ENCODE assay signal across 15 cellular contexts in genomic region chr16:49018259-49018931, GRCh38.
DNase-seq lines count a peak whose midpoint lies in the region; ATAC-seq, FAIRE-seq and TF ChIP-seq lines count a peak whose summit lies in the region.
"Had no signal": no experiment of that assay in that cellular context is flagged by ENCODE, and none has a peak within 500 bp of the region (broad histone marks: within the 10 kb centered on the region; RNA-seq: fewer than 3 reads in every experiment).

No MANE protein-coding gene starts in this region.

- H3K27ac ChIP-seq in K562 (ENCODE audit: extremely low read depth, low read depth, low read length), result no peak overlapping the region
- H3K27ac ChIP-seq in thyroid gland, result peak overlapping the region; percentile 43 to 75 (median 69)
- H3K27ac ChIP-seq: 22Rv1, BLaER1, GM23248 had no signal

- TF ChIP-seq CTCF in K562 (IDR thresholded peaks at IDR 0.05 in 2 of 3, conservative IDR thresholded peaks at IDR 0.05 in 1 of 3; ENCODE audit: insufficient read depth in 2 of 3, low read depth in 1 of 3, low read length in 3 of 3), result no peak
- TF ChIP-seq CTCF in thyroid gland (IDR thresholded peaks at IDR 0.05), result no peak

- H3K36me3 ChIP-seq in K562 (ENCODE audit: control insufficient read depth, insufficient read depth, low read length) (no peaks in the 10 kb centered on the region), thyroid gland (no peaks in the 10 kb centered on the region)
- H3K36me3 ChIP-seq: BLaER1 had no signal

- H3K79me2 ChIP-seq in K562 (ENCODE audit: control insufficient read depth, insufficient read depth, low read length), result no peaks in the 10 kb centered on the region

- H3K4me3 ChIP-seq in K562, result no peak overlapping the region
- H3K4me3 ChIP-seq in thyroid gland (replicated peaks in 1 of 3), result no peak overlapping the region
- H3K4me3 ChIP-seq: BLaER1, GM23248 had no signal

- intact Hi-C loops in K562 (cut with micrococcal nuclease), result no loop called here
- intact Hi-C loops in thyroid gland (cut with DNase I), result no loop called here

- WGBS in K562 (ENCODE audit: insufficient coverage, low coverage, missing lambda C conversion rate), result 0% methylated on average over 3 of the region's 3 CpGs
- WGBS in thyroid gland, 2 donors, result 55 to 70% methylated on average over 3 of the region's 3 CpGs

- no peak for TF ChIP-seq EP300 in K562 (IDR thresholded peaks at IDR 0.05; ENCODE audit: low read length)

- in situ Hi-C loops in K562 (cut with MboI), result no loop called here

- no peaks in the 10 kb centered on the region for H3K9me1 ChIP-seq in K562 (ENCODE audit: control insufficient read depth, insufficient read depth, low read length)

- H3K9me3 ChIP-seq in K562 (replicated peaks; ENCODE audit: control insufficient read depth, insufficient read depth, low read depth, low read length) (no peaks in the 10 kb centered on the region), thyroid gland (no peaks in the 10 kb centered on the region)
- H3K9me3 ChIP-seq: BLaER1 had no signal

- no peak for TF ChIP-seq RAD21 in K562 (CRISPR knock-in tag; conservative IDR thresholded peaks at IDR 0.05 in 1 of 2, IDR thresholded peaks at IDR 0.05 in 1 of 2)

- ATAC-seq in K562 (no peak), HG03095 (IDR thresholded peaks at IDR 0.05; ENCODE audit: unreplicated experiment) (no peak), HG02885 (IDR thresholded peaks at IDR 0.05; ENCODE audit: poor library complexity, unreplicated experiment) (no peak)

- peaks cover 0 to 16% of the 10 kb centered on the region in 2 experiments; a peak in 1 of 5 replicates for H3K27me3 ChIP-seq in K562 (ENCODE audit: control insufficient read depth in 2 of 2, insufficient read depth in 2 of 2, low read length in 2 of 2)
- H3K27me3 ChIP-seq in thyroid gland, result no peaks in the 10 kb centered on the region
- H3K27me3 ChIP-seq: BLaER1 had no signal

- no TSS peak for BruUV-seq in K562 (replicated peaks; lab: Mats Ljungman, UMichigan)

- peak; percentile 25 for DNase-seq in DMS 273 (lab: John Stamatoyannopoulos, UW; ENCODE audit: unreplicated experiment)
- no peak for DNase-seq in DMS 273 treated with DMSO at 0.1 percent for 48 hours (lab: John Stamatoyannopoulos, UW)
- no peak for DNase-seq in K562 (ENCODE audit: extremely low read depth in 1 of 4, low spot score in 3 of 4)
- peak; percentile 5 for DNase-seq in islet precursor cell
- DNase-seq in thyroid gland, result no peak
- DNase-seq in COLO829 (ENCODE audit: low spot score), result no peak
- DNase-seq: AML-193; CD8-positive, alpha-beta memory T cell; DMS79; GDM1; GM23248 had no signal

- no peaks in the 10 kb centered on the region for H3K4me1 ChIP-seq in K562 (replicated peaks in 1 of 2; ENCODE audit: control insufficient read depth in 2 of 2, insufficient read depth in 2 of 2, low read length in 2 of 2)
- H3K4me1 ChIP-seq in thyroid gland, result peaks cover 37 to 38% of the 10 kb centered on the region in 2 donors

- H4K20me1 ChIP-seq in K562 (replicated peaks; ENCODE audit: control insufficient read depth, insufficient read depth, low read length), result no peaks in the 10 kb centered on the region; the same call in 1 of the 2 replicates
- H4K20me1 ChIP-seq: BLaER1 had no signal

- H3K9ac ChIP-seq in K562 (ENCODE audit: insufficient read depth in 1 of 2, low read depth in 2 of 2, low read length in 2 of 2), result no peak overlapping the region
- H3K9ac ChIP-seq: BLaER1, GM23248 had no signal

- H2AFZ ChIP-seq in K562 (ENCODE audit: low read depth, low read length), result no peak overlapping the region
- H2AFZ ChIP-seq: GM23248 had no signal

- H3K4me2 ChIP-seq in K562 (ENCODE audit: insufficient read depth, low read length), result no peak overlapping the region

- POLR2A ChIA-PET in K562 (lab: Yijun Ruan, JAX), result no interaction called here

- TF ChIP-seq POLR2A in K562 (conservative IDR thresholded peaks at IDR 0.05), result no peak
- no peak for TF ChIP-seq POLR2A in thyroid gland (IDR thresholded peaks at IDR 0.05)

- CTCF ChIA-PET in K562 (lab: Yijun Ruan, JAX; ENCODE audit: low intra/inter-chr PET ratio), result no interaction called here

- FAIRE-seq in K562 (lab: Jason Lieb, UNC), result no peak

TF ChIP-seq in K562, 482 proteins besides CTCF, POLR2A, EP300 and RAD21:
- no peak for TF ChIP-seq NCOA2 (IDR thresholded peaks at IDR 0.05; ENCODE audit: partially characterized antibody in 2 of 2)
- peak; percentile 47; the same call in 1 of the 2 replicates for TF ChIP-seq MAFG (tag; conservative IDR thresholded peaks at IDR 0.05)
- peak; percentile 64 for TF ChIP-seq MAFF (IDR thresholded peaks at IDR 0.05; ENCODE audit: low read length)
- peak; percentile 62 for TF ChIP-seq RBM25 (IDR thresholded peaks at IDR 0.05; ENCODE audit: low read depth, low read length, severe bottlenecking)
- peak; percentile 26; the same call in 1 of the 2 replicates for TF ChIP-seq C11orf30 (IDR thresholded peaks at IDR 0.05; ENCODE audit: low read depth)
- no peak for TF ChIP-seq PKNOX1 (IDR thresholded peaks at IDR 0.05)
- no peak for TF ChIP-seq ZNF77 (CRISPR knock-in tag; IDR thresholded peaks at IDR 0.05)
- TF ChIP-seq, protein P1, sequence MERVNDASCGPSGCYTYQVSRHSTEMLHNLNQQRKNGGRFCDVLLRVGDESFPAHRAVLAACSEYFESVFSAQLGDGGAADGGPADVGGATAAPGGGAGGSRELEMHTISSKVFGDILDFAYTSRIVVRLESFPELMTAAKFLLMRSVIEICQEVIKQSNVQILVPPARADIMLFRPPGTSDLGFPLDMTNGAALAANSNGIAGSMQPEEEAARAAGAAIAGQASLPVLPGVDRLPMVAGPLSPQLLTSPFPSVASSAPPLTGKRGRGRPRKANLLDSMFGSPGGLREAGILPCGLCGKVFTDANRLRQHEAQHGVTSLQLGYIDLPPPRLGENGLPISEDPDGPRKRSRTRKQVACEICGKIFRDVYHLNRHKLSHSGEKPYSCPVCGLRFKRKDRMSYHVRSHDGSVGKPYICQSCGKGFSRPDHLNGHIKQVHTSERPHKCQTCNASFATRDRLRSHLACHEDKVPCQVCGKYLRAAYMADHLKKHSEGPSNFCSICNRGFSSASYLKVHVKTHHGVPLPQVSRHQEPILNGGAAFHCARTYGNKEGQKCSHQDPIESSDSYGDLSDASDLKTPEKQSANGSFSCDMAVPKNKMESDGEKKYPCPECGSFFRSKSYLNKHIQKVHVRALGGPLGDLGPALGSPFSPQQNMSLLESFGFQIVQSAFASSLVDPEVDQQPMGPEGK (CRISPR knock-in tag; IDR thresholded peaks at IDR 0.05; ENCODE audit: borderline replicate concordance), result no peak
- peak; percentile 96 for TF ChIP-seq ESRRA (IDR thresholded peaks at IDR 0.05; ENCODE audit: borderline replicate concordance, low read depth)
- no peak for TF ChIP-seq TAF1 (IDR thresholded peaks at IDR 0.05; ENCODE audit: control insufficient read depth, extremely low read depth, insufficient read depth, low read length, severe bottlenecking)
- peak; percentile 50; the same call in 1 of the 2 replicates for TF ChIP-seq ZNF316 (IDR thresholded peaks at IDR 0.05)
- TF ChIP-seq MAFK (IDR thresholded peaks at IDR 0.05; ENCODE audit: low read length), result peak; percentile 49; the same call in 1 of the 2 replicates
- TF ChIP-seq HDAC1 (IDR thresholded peaks at IDR 0.05), result no peak

Comparison
In these comparisons a context has a peak if more than half of its experiments do, and no peak if none do; other contexts are left out.
1. DNase-seq: peak in DMS 273 (single experiment) and islet precursor cell (single experiment); none in DMS 273 treated with DMSO at 0.1 percent for 48 hours (single experiment), K562 (0 of 4), thyroid gland (0 of 2) and COLO829 (single experiment).